1 cellular context compared by ENCODE assay signal in the genomic region with DNA sequence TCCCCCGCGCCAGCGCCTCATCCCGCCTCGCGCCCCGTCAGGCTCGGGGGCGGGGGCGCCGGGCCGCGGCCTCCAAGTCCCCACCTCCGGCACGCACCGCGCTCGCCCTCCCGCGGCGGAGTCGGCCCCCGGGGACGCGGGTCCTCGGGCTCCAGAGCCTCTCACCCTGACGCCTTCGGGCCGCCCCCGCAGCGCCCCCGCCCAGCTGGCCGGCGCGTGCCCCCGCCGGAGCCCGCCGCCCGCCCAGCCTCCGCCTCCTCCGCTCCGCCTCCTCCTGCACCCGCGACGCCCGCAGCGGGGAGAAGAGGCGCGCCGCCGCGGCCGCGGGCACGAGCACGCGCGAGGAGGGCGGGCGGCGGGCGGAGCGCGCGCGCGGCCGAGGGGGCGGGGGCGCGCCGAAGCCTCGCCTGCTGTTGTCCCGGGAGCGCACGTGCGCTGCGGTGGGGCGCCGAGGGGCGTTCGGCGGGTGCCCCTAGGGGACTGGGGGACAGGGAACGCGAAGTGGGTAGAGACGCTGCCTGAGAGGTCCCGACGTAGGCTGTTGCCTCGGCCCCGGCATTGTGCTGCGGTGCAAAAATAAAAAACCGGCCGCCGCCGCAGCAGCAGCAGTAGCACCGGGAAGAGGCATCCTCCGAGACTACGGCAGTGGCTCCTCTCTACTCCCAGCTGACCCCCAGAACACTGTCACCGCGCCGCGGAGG.
TF ChIP-seq lines count a peak whose summit lies in the region.

No MANE protein-coding gene starts in this region.

TF ChIP-seq in SK-N-SH, 30 proteins besides CTCF, POLR2A, EP300 and RAD21 (continued from another document):
- TF ChIP-seq, protein P1, sequence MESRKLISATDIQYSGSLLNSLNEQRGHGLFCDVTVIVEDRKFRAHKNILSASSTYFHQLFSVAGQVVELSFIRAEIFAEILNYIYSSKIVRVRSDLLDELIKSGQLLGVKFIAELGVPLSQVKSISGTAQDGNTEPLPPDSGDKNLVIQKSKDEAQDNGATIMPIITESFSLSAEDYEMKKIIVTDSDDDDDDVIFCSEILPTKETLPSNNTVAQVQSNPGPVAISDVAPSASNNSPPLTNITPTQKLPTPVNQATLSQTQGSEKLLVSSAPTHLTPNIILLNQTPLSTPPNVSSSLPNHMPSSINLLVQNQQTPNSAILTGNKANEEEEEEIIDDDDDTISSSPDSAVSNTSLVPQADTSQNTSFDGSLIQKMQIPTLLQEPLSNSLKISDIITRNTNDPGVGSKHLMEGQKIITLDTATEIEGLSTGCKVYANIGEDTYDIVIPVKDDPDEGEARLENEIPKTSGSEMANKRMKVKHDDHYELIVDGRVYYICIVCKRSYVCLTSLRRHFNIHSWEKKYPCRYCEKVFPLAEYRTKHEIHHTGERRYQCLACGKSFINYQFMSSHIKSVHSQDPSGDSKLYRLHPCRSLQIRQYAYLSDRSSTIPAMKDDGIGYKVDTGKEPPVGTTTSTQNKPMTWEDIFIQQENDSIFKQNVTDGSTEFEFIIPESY (IDR thresholded peaks at IDR 0.05; ENCODE audit: borderline replicate concordance, low read depth), result no peak
- TF ChIP-seq, protein P2, sequence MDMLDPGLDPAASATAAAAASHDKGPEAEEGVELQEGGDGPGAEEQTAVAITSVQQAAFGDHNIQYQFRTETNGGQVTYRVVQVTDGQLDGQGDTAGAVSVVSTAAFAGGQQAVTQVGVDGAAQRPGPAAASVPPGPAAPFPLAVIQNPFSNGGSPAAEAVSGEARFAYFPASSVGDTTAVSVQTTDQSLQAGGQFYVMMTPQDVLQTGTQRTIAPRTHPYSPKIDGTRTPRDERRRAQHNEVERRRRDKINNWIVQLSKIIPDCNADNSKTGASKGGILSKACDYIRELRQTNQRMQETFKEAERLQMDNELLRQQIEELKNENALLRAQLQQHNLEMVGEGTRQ (IDR thresholded peaks at IDR 0.05; ENCODE audit: borderline replicate concordance, low read depth, low read length), result no peak
- TF ChIP-seq, protein P3, sequence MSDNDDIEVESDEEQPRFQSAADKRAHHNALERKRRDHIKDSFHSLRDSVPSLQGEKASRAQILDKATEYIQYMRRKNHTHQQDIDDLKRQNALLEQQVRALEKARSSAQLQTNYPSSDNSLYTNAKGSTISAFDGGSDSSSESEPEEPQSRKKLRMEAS (IDR thresholded peaks at IDR 0.05; ENCODE audit: low read depth), result peak; percentile 95
- TF ChIP-seq POLR2AphosphoS5 (IDR thresholded peaks at IDR 0.05; ENCODE audit: low read depth, low read length), result peak; percentile 65
- no peak for TF ChIP-seq FOXJ3 (CRISPR knock-in tag; IDR thresholded peaks at IDR 0.05)
- no peak for TF ChIP-seq NFIC (IDR thresholded peaks at IDR 0.05; ENCODE audit: borderline replicate concordance)
- no peak for TF ChIP-seq SIN3A (IDR thresholded peaks at IDR 0.05; ENCODE audit: borderline replicate concordance, low read depth, low read length)
- TF ChIP-seq, protein P4, sequence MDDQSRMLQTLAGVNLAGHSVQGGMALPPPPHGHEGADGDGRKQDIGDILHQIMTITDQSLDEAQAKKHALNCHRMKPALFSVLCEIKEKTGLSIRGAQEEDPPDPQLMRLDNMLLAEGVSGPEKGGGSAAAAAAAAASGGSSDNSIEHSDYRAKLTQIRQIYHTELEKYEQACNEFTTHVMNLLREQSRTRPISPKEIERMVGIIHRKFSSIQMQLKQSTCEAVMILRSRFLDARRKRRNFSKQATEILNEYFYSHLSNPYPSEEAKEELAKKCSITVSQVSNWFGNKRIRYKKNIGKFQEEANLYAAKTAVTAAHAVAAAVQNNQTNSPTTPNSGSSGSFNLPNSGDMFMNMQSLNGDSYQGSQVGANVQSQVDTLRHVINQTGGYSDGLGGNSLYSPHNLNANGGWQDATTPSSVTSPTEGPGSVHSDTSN (IDR thresholded peaks at IDR 0.05), result no peak
- no peak for TF ChIP-seq ELF1 (IDR thresholded peaks at IDR 0.05)
- TF ChIP-seq RCOR1 (IDR thresholded peaks at IDR 0.05; ENCODE audit: low read length), result no peak
- TF ChIP-seq, protein P5, sequence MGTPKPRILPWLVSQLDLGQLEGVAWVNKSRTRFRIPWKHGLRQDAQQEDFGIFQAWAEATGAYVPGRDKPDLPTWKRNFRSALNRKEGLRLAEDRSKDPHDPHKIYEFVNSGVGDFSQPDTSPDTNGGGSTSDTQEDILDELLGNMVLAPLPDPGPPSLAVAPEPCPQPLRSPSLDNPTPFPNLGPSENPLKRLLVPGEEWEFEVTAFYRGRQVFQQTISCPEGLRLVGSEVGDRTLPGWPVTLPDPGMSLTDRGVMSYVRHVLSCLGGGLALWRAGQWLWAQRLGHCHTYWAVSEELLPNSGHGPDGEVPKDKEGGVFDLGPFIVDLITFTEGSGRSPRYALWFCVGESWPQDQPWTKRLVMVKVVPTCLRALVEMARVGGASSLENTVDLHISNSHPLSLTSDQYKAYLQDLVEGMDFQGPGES (IDR thresholded peaks at IDR 0.05; ENCODE audit: low read depth, low read length), result no peak
- TF ChIP-seq SMC3 (IDR thresholded peaks at IDR 0.05; ENCODE audit: low read depth, low read length), result peak; percentile 19; the same call in 1 of the 2 replicates
- 0 out of 2 replicates have a peak, but pooled peaks have one; percentile 23 for TF ChIP-seq NRF1 (IDR thresholded peaks at IDR 0.05; ENCODE audit: low read depth, low read length)
- TF ChIP-seq MXI1 (IDR thresholded peaks at IDR 0.05; ENCODE audit: low read depth, low read length), result peak; percentile 87
- no peak for TF ChIP-seq CHD2 (IDR thresholded peaks at IDR 0.05; ENCODE audit: low read length, partially characterized antibody)
